Comparison of ENCODE assay signal across 1 cellular context in the genomic region with DNA sequence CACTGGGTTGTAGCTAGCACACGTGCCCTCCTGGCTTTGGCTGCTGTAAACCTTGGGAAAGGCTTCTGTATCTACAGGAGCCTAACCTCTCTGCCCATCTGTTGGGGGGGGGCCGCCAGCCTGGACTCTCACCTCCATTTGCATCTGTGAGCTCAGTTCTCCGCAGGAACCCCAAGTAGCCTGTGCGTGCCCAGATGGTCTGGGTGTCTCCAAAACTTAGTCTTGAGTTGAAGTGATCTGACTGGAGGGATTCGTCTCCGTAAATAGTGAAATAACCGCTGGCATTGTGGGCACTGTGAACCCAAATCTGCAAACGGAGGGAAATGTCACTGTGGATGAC.
TF ChIP-seq lines count a peak whose summit lies in the region.

No MANE protein-coding gene starts in this region.

TF ChIP-seq in H1, 55 proteins besides CTCF, POLR2A, EP300 and RAD21 (continued from another document):
- TF ChIP-seq USF2 (IDR thresholded peaks at IDR 0.05; ENCODE audit: low read length) (no peak), SP1 (IDR thresholded peaks at IDR 0.05; ENCODE audit: low read depth, low read length) (no peak), KDM1A (IDR thresholded peaks at IDR 0.05; ENCODE audit: borderline replicate concordance, low read length) (no peak), EZH2 (IDR thresholded peaks at IDR 0.05; ENCODE audit: low read depth, low read length, severe bottlenecking) (no peak), CBX5 (IDR thresholded peaks at IDR 0.05; ENCODE audit: low read depth, low read length) (no peak), E2F6 (IDR thresholded peaks at IDR 0.05) (no peak), SAP30 (IDR thresholded peaks at IDR 0.05; ENCODE audit: insufficient read depth, insufficient replicate concordance, low read length) (no peak), NANOG (IDR thresholded peaks at IDR 0.05; ENCODE audit: insufficient read depth, low read depth, low read length, poor library complexity, severe bottlenecking) (no peak), SIN3A (conservative IDR thresholded peaks at IDR 0.05 in 1 of 2, IDR thresholded peaks at IDR 0.05 in 1 of 2; ENCODE audit: low read depth in 1 of 2, low read length in 2 of 2) (no peak), JUN (IDR thresholded peaks at IDR 0.05; ENCODE audit: low read depth, low read length) (no peak)
- TF ChIP-seq, protein P1, sequence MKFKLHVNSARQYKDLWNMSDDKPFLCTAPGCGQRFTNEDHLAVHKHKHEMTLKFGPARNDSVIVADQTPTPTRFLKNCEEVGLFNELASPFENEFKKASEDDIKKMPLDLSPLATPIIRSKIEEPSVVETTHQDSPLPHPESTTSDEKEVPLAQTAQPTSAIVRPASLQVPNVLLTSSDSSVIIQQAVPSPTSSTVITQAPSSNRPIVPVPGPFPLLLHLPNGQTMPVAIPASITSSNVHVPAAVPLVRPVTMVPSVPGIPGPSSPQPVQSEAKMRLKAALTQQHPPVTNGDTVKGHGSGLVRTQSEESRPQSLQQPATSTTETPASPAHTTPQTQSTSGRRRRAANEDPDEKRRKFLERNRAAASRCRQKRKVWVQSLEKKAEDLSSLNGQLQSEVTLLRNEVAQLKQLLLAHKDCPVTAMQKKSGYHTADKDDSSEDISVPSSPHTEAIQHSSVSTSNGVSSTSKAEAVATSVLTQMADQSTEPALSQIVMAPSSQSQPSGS (IDR thresholded peaks at IDR 0.05; ENCODE audit: low read length) = no peak
TF ChIP-seq in H1: peak in this region for 0.
